27 cellular contexts compared by ENCODE assay signal in genomic region chr2:140761807-140762206, GRCh38.
"Had no signal": no experiment of that assay in that cellular context is flagged by ENCODE, and none has a peak within 500 bp of the region (broad histone marks: within the 10 kb centered on the region; RNA-seq: fewer than 3 reads in every experiment).

No MANE protein-coding gene starts in this region.

- H3K27ac ChIP-seq: stomach, suprapubic skin, testis, thoracic aorta, thyroid gland, tibial artery, tibial nerve, transverse colon, upper lobe of left lung, upper lobe of right lung, uterus, vagina had no signal

- H3K36me3 ChIP-seq: stomach, suprapubic skin, thoracic aorta, thyroid gland, tibial artery, tibial nerve, transverse colon, upper lobe of left lung, upper lobe of right lung, uterus, vagina had no signal

- DNase-seq: stimulated activated CD4-positive, alpha-beta T cell treated with anti-CD3 and anti-CD28 coated beads, Interleukin-2, amount 100 ng/mL, for 48 hours; stimulated activated CD4-positive, alpha-beta T cell treated with anti-CD3 and anti-CD28 coated beads, Interleukin-4, amount 100 ng/mL, for 1 hour; stimulated activated CD4-positive, alpha-beta T cell treated with anti-CD3 and anti-CD28 coated beads, Interleukin-4, amount 100 ng/mL, for 24 hours; stimulated activated CD4-positive, alpha-beta T cell treated with anti-CD3 and anti-CD28 coated beads, Interleukin-4, amount 100 ng/mL, for 4 hours; stimulated activated CD8-positive, alpha-beta memory T cell treated with anti-CD3 and anti-CD28 coated beads, Interleukin-4, amount 100 ng/mL, for 48 hours; stimulated activated naive B cell treated with anti-CD40 and anti-IgM and Interleukin-4, amounts not matched to agents 10 μg/mL and 1 μg/mL and 100 μg/mL, for 72 hours; stimulated activated naive CD4-positive, alpha-beta T cell; stimulated activated naive CD4-positive, alpha-beta T cell treated with Interleukin-2 at 50 U/mL for 16 hours; stimulated activated naive CD8-positive, alpha-beta T cell treated with anti-CD3 and anti-CD28 coated beads, Interleukin-15, amount 100 ng/mL, for 72 hours; stimulated activated naive CD8-positive, alpha-beta T cell treated with anti-CD3 and anti-CD28 coated beads, Interleukin-15, Interleukin-2, amounts not matched to agents 100 U/mL and 50 U/mL, for 24 hours; stomach; substantia nigra; testis; thyroid gland; tibial artery; transverse colon; trophoblast cell; upper lobe of left lung; upper lobe of right lung; uterus had no signal

- H3K27me3 ChIP-seq: stomach, suprapubic skin, testis, thyroid gland, tibial artery, tibial nerve, transverse colon, upper lobe of left lung, upper lobe of right lung, uterus, vagina had no signal

- H3K4me1 ChIP-seq: stomach, suprapubic skin, testis, thyroid gland, tibial artery, tibial nerve, transverse colon, upper lobe of right lung, uterus, vagina had no signal

- H3K4me3 ChIP-seq: stomach, suprapubic skin, testis, thoracic aorta, thyroid gland, tibial artery, tibial nerve, transverse colon, upper lobe of left lung, upper lobe of right lung, uterus, vagina had no signal

- FAIRE-seq: urothelium cell line had no signal

- ATAC-seq: stimulated activated effector memory CD8-positive, alpha-beta T cell treated with anti-CD3 and anti-CD28 coated beads, Interleukin-12 subunit alpha, Interleukin-12 subunit beta, amount 100 ng/mL, for 72 hours; stimulated activated memory B cell treated with anti-CD40 and anti-IgM and Interleukin-4, amounts not matched to agents 10 μg/mL and 1 μg/mL and 100 μg/mL, for 72 hours; stimulated activated naive B cell treated with anti-CD40 and anti-IgM and Interleukin-4, amounts not matched to agents 10 μg/mL and 1 μg/mL and 100 μg/mL, for 72 hours; stimulated activated naive CD8-positive, alpha-beta T cell treated with anti-CD3 and anti-CD28 coated beads, Interleukin-15, amount 100 ng/mL, for 72 hours; stimulated activated naive CD8-positive, alpha-beta T cell treated with anti-CD3 and anti-CD28 coated beads, Interleukin-15, Interleukin-2, amounts not matched to agents 100 U/mL and 50 U/mL, for 24 hours; upper lobe of right lung had no signal

- H3K9me3 ChIP-seq: stomach, suprapubic skin, testis, thoracic aorta, thyroid gland, tibial artery, tibial nerve, transverse colon, upper lobe of left lung, upper lobe of right lung, uterus, vagina had no signal
